Comparison of ENCODE assay signal across 8 cellular contexts in genomic region chr2:84888401-84889276, GRCh38. TPM values are rescaled to one million over a fixed set of nuclear protein-coding genes. Genes with fewer than 3 reads are reported as not detected.
DNase-seq lines count a peak whose midpoint lies in the region; ATAC-seq and TF ChIP-seq lines count a peak whose summit lies in the region.

No MANE protein-coding gene starts in this region.

- no peak for TF ChIP-seq CTCF in SU-DHL-6 (IDR thresholded peaks at IDR 0.05; ENCODE audit: insufficient read depth, low read length, poor library complexity, severe bottlenecking)

- no peaks in the 10 kb centered on the region for H3F3A ChIP-seq in SU-DHL-6 (ENCODE audit: insufficient read depth)

- no peaks in the 10 kb centered on the region for H3K9me2 ChIP-seq in SU-DHL-6 (replicated peaks; ENCODE audit: insufficient read depth, low read length)

- peak overlapping the region; percentile 45 to 87 (median 83); a peak in 21 of 22 replicates for H3K27ac ChIP-seq in BLaER1 treated with 17β-estradiol and CSF1 and Interleukin-3, amounts not matched to agents 10 nM and 100 nM
- peak overlapping the region; percentile 57 for H3K27ac ChIP-seq in SU-DHL-6 (ENCODE audit: low read depth, low read length)

- no peaks in the 10 kb centered on the region for H3K36me3 ChIP-seq in BLaER1 treated with 17β-estradiol and CSF1 and Interleukin-3, amounts not matched to agents 10 nM and 100 nM
- no peaks in the 10 kb centered on the region for H3K36me3 ChIP-seq in SU-DHL-6 (ENCODE audit: low read length)

- no peaks in the 10 kb centered on the region for H3K79me2 ChIP-seq in SU-DHL-6 (ENCODE audit: insufficient read depth, low read length)

- H4K20me1 ChIP-seq in BLaER1 treated with 17β-estradiol and CSF1 and Interleukin-3, amounts not matched to agents 10 nM and 100 nM: no peaks in the 10 kb centered on the region
- H4K20me1 ChIP-seq in SU-DHL-6 (ENCODE audit: low read depth, low read length): no peaks in the 10 kb centered on the region

- peaks cover 8 to 22% (median 16%) of the 10 kb centered on the region in 11 experiments for H3K27me3 ChIP-seq in BLaER1 treated with 17β-estradiol and CSF1 and Interleukin-3, amounts not matched to agents 10 nM and 100 nM
- H3K27me3 ChIP-seq in SU-DHL-6 (ENCODE audit: low read length): no peaks in the 10 kb centered on the region

- H3K4me1 ChIP-seq in BLaER1 treated with 17β-estradiol and CSF1 and Interleukin-3, amounts not matched to agents 10 nM and 100 nM: peaks cover 17 to 50% (median 34%) of the 10 kb centered on the region in 10 experiments

- DNase-seq in ecto neural progenitor cell (ENCODE audit: low spot score) (peak; percentile 26), myocyte (ENCODE audit: low read depth) (peak; percentile 30), NCI-H345 (lab: John Stamatoyannopoulos, UW) (no peak), 8988T (no peak)

- ATAC-seq in GM19324 (IDR thresholded peaks at IDR 0.05; ENCODE audit: low FRiP score, unreplicated experiment): peak; percentile 80
- peak; percentile 84 for ATAC-seq in HG03280 (IDR thresholded peaks at IDR 0.05; ENCODE audit: unreplicated experiment)

- H2AFZ ChIP-seq in SU-DHL-6 (ENCODE audit: low read depth, low read length, severe bottlenecking): peak overlapping the region; percentile 77

- no peaks in the 10 kb centered on the region for H3K9me3 ChIP-seq in BLaER1 treated with 17β-estradiol and CSF1 and Interleukin-3, amounts not matched to agents 10 nM and 100 nM (replicated peaks in 1 of 11)
- no peaks in the 10 kb centered on the region for H3K9me3 ChIP-seq in SU-DHL-6 (ENCODE audit: insufficient read depth, low read length)

- peak overlapping the region in 6 of 10 experiments; percentile 21 to 48 (median 40); a peak in 7 of 20 replicates for H3K4me3 ChIP-seq in BLaER1 treated with 17β-estradiol and CSF1 and Interleukin-3, amounts not matched to agents 10 nM and 100 nM
- peak overlapping the region; percentile 25 for H3K4me3 ChIP-seq in SU-DHL-6 (ENCODE audit: insufficient read depth, low read length, poor library complexity, severe bottlenecking)

- H3K9ac ChIP-seq in BLaER1 treated with 17β-estradiol and CSF1 and Interleukin-3, amounts not matched to agents 10 nM and 100 nM: peak overlapping the region; percentile 6 to 74 (median 69); a peak in 18 of 22 replicates
- H3K9ac ChIP-seq in SU-DHL-6 (ENCODE audit: low read length): peak overlapping the region; percentile 31

- peak overlapping the region; percentile 72 to 91 (median 80) for H3K4me2 ChIP-seq in BLaER1 treated with 17β-estradiol and CSF1 and Interleukin-3, amounts not matched to agents 10 nM and 100 nM
- H3K4me2 ChIP-seq in SU-DHL-6 (ENCODE audit: low read depth, low read length, poor library complexity, severe bottlenecking): peak overlapping the region; percentile 46

RNA-seq across cellular contexts. Expression of gene TRABD2A, which starts 7.8 kb away (rescaled TPM):
- total RNA-seq in myocyte: 0.73 and 1.4 TPM in 2 replicates
- 2.0 TPM for polyA plus RNA-seq in myocyte (2012)

RNA-seq across cellular contexts. Expression of gene TMSB10, which starts 16.8 kb away (rescaled TPM):
- total RNA-seq in myocyte: 1,553 and 1,708 TPM in 2 replicates
- 4,071 TPM for polyA plus RNA-seq in myocyte (2012)

Comparison
In these comparisons a context has a peak if more than half of its experiments do, and no peak if none do; other contexts are left out.
1. DNase-seq: peak in ecto neural progenitor cell (single experiment) and myocyte (single experiment); none in NCI-H345 (single experiment) and 8988T (single experiment).